In genomic region chr17:34826332-34826731, GRCh38 we compare ENCODE assay signal across 28 cellular contexts.
DNase-seq lines count a peak whose midpoint lies in the region; ATAC-seq and TF ChIP-seq lines count a peak whose summit lies in the region.
"Had no signal": no experiment of that assay in that cellular context is flagged by ENCODE, and none has a peak within 500 bp of the region (broad histone marks: within the 10 kb centered on the region; RNA-seq: fewer than 3 reads in every experiment).

No MANE protein-coding gene starts in this region.

- no peak for TF ChIP-seq CTCF in neural crest cell (conservative IDR thresholded peaks at IDR 0.05)
- no peak for TF ChIP-seq CTCF in brain microvascular endothelial cell (IDR thresholded peaks at IDR 0.05; ENCODE audit: low read depth, low read length, missing control alignments)
- TF ChIP-seq CTCF in transverse colon (IDR thresholded peaks at IDR 0.05) = no peak

- no peaks in the 10 kb centered on the region for H3K9me3 ChIP-seq in transverse colon
- H3K9me3 ChIP-seq: Peyer's patch had no signal

- intact Hi-C loops in transverse colon (cut with DNase I; ENCODE audit: low total_unique reads) = no loop called here

- no peak for TF ChIP-seq POLR2A in transverse colon (IDR thresholded peaks at IDR 0.05)

- ATAC-seq in HG02973 (IDR thresholded peaks at IDR 0.05; ENCODE audit: unreplicated experiment) = no peak
- ATAC-seq: esophagus mucosa had no signal

- H3K27me3 ChIP-seq in brain microvascular endothelial cell (replicated peaks) = no peaks in the 10 kb centered on the region
- no peaks in the 10 kb centered on the region for H3K27me3 ChIP-seq in transverse colon
- H3K27me3 ChIP-seq: Peyer's patch had no signal

- in situ Hi-C loops in brain microvascular endothelial cell (cut with HindIII; ENCODE audit: low pct_ligation_motif_present, low sequenced_read_pairs) = no loop called here
- in situ Hi-C loops in transverse colon (cut with MboI; ENCODE audit: low pct_ligation_motif_present in 1 of 4, low pct_unique_long_range_greater_than_20kb in 1 of 4, low sequenced_read_pairs in 3 of 4) = no loop called here

- peaks cover 10% of the 10 kb centered on the region for H3K4me1 Mint-ChIP-seq in neural crest cell
- H3K4me1 Mint-ChIP-seq: nephron had no signal

- H3K27ac Mint-ChIP-seq in neural crest cell (ENCODE audit: unreplicated experiment) = peak overlapping the region; percentile 68
- H3K27ac Mint-ChIP-seq: CD4-positive, alpha-beta memory T cell; mesothelial cell of epicardium; nephron had no signal

- H3K9me3 Mint-ChIP-seq in neural crest cell = no peaks in the 10 kb centered on the region
- H3K9me3 Mint-ChIP-seq: mesothelial cell of epicardium, nephron had no signal

- no peak for TF ChIP-seq EP300 in transverse colon (IDR thresholded peaks at IDR 0.05; ENCODE audit: low read depth)

- no peak overlapping the region for H3K4me3 Mint-ChIP-seq in neural crest cell
- H3K4me3 Mint-ChIP-seq: CD4-positive, alpha-beta memory T cell; mesothelial cell of epicardium; nephron had no signal

- no peaks in the 10 kb centered on the region for H3K4me1 ChIP-seq in transverse colon
- H3K4me1 ChIP-seq: Peyer's patch had no signal

- H3K27me3 Mint-ChIP-seq in neural crest cell (ENCODE audit: low read depth) = peaks cover 12% of the 10 kb centered on the region

- H3K4me3 ChIP-seq in brain microvascular endothelial cell (ENCODE audit: low read depth, low read length) (no peak overlapping the region), transverse colon (no peak overlapping the region)
- H3K4me3 ChIP-seq: Peyer's patch had no signal

- peak; percentile 63 for DNase-seq in Daoy (ENCODE audit: low read depth)
- peak; percentile 53 for DNase-seq in HT1080 (ENCODE audit: low read depth)
- DNase-seq in T1000 (lab: John Stamatoyannopoulos, UW) = peak; percentile 45
- DNase-seq in neural crest cell (ENCODE audit: low read depth, low spot score) = peak; percentile 16
- DNase-seq in brain microvascular endothelial cell = no peak
- no peak for DNase-seq in transverse colon
- DNase-seq: activated CD4-positive, alpha-beta T cell treated with anti-CD3 and anti-CD28 coated beads for 1 hour; activated CD8-positive, alpha-beta memory T cell treated with anti-CD3 and anti-CD28 coated beads for 24 hours; activated naive CD4-positive, alpha-beta T cell treated with anti-CD3 and anti-CD28 coated beads, Interleukin-2, amount 50 U/mL, for 16 hours; activated T-cell treated with anti-CD3 and anti-CD28 coated beads, Interleukin-2, amount 50 U/mL, for 48 hours; aorta; CD4-positive, alpha-beta memory T cell; cerebellar nuclear complex; DMS79; effector CD8-positive, alpha-beta T cell; head of caudate nucleus; MV-4-11; NCI-H187; NCI-H2227 treated with DMSO at 0.1 percent for 48 hours; NCI-H82; Peyer's patch; posterior cingulate gyrus; T-helper 9 cell had no signal

- no peaks in the 10 kb centered on the region for H3K36me3 ChIP-seq in brain microvascular endothelial cell (replicated peaks)
- H3K36me3 ChIP-seq in transverse colon = no peaks in the 10 kb centered on the region
- H3K36me3 ChIP-seq: Peyer's patch had no signal

- H3K36me3 Mint-ChIP-seq in neural crest cell (ENCODE audit: low read depth) = no peaks in the 10 kb centered on the region
- H3K36me3 Mint-ChIP-seq: CD4-positive, alpha-beta memory T cell; mesothelial cell of epicardium had no signal

- H3K27ac ChIP-seq in brain microvascular endothelial cell = no peak overlapping the region
- no peak overlapping the region for H3K27ac ChIP-seq in transverse colon
- H3K27ac ChIP-seq: HL-60, Peyer's patch had no signal

- 23% methylated on average over 4 of the region's 4 CpGs; no CpG with 5 or more reads in 1 of the 2 donors for WGBS in transverse colon (ENCODE audit: low coverage in 1 of 2), 2 donors

Comparison
In these comparisons a context has a peak if more than half of its experiments do, and no peak if none do; other contexts are left out.
1. DNase-seq: peak in Daoy (single experiment), HT1080 (single experiment), T1000 (single experiment) and neural crest cell (single experiment); none in brain microvascular endothelial cell (single experiment) and transverse colon (single experiment).